In genomic region chr9:100515578-100516494, GRCh38 we compare ENCODE assay signal across 21 cellular contexts. TPM values are rescaled to one million over a fixed set of nuclear protein-coding genes. Genes with fewer than 3 reads are reported as not detected.
DNase-seq lines count a peak whose midpoint lies in the region; ATAC-seq, FAIRE-seq and TF ChIP-seq lines count a peak whose summit lies in the region.
"Had no signal": no experiment of that assay in that cellular context is flagged by ENCODE, and none has a peak within 500 bp of the region (broad histone marks: within the 10 kb centered on the region; RNA-seq: fewer than 3 reads in every experiment).

No MANE protein-coding gene starts in this region.

- H3K27ac Mint-ChIP-seq in MCF 10A (ENCODE audit: low read depth, unreplicated experiment) = no peak overlapping the region
- H3K27ac Mint-ChIP-seq: activated naive CD4-positive, alpha-beta T cell treated with anti-CD3 and anti-CD28 coated beads for 36 hours; CD4-positive, CD25-positive, alpha-beta regulatory T cell; IgD-negative memory B cell had no signal

- TF ChIP-seq CTCF in MCF 10A (IDR thresholded peaks at IDR 0.05; ENCODE audit: unreplicated experiment) (no peak), breast epithelium (IDR thresholded peaks at IDR 0.05) (no peak), bronchial epithelial cell (IDR thresholded peaks at IDR 0.05; ENCODE audit: insufficient read depth, low read length, severe bottlenecking) (no peak), upper lobe of right lung (IDR thresholded peaks at IDR 0.05) (no peak)

- no peak for TF ChIP-seq POLR2A in breast epithelium (IDR thresholded peaks at IDR 0.05)

- H3K4me3 ChIP-seq in breast epithelium (no peak overlapping the region), bronchial epithelial cell (ENCODE audit: low read depth, low read length) (no peak overlapping the region), upper lobe of right lung (no peak overlapping the region), HAP-1 (no peak overlapping the region), GM23248 (no peak overlapping the region)
- H3K4me3 ChIP-seq: SJCRH30, tibial artery had no signal

- DNase-seq in MCF 10A (ENCODE audit: unreplicated experiment) (peak; percentile 38), breast epithelium (ENCODE audit: low spot score in 2 of 2) (no peak), bronchial epithelial cell (ENCODE audit: low read depth) (peak; percentile 29), kidney tubule cell (ENCODE audit: low spot score) (peak; percentile 10), upper lobe of right lung (no peak), HAP-1 (ENCODE audit: low spot score in 2 of 2) (no peak), DMS53 treated with DMSO at 0.1 percent for 48 hours (lab: John Stamatoyannopoulos, UW; ENCODE audit: unreplicated experiment) (no peak), GM23248 (no peak)
- DNase-seq: activated CD4-positive, alpha-beta T cell treated with anti-CD3 and anti-CD28 coated beads for 48 hours; activated CD8-positive, alpha-beta memory T cell treated with anti-CD3 and anti-CD28 coated beads, Interleukin-2, amount 50 U/mL, for 48 hours; activated naive CD4-positive, alpha-beta T cell treated with anti-CD3 and anti-CD28 coated beads for 36 hours; CD4-positive, CD25-positive, alpha-beta regulatory T cell; glutamatergic neuron; H7; mesendoderm; NCI-H446; SJCRH30; tibial artery had no signal

- no peak overlapping the region for H3K9ac ChIP-seq in GM23248

- 72 to 74% methylated on average over 6 of the region's 6 CpGs for WGBS in GM23248 (ENCODE audit: low coverage in 1 of 2, low lambda C conversion rate in 2 of 2, missing lambda C conversion rate in 2 of 2), 2 experiments

- H3K27ac ChIP-seq in breast epithelium (no peak overlapping the region), upper lobe of right lung (peak overlapping the region; percentile 7), GM23248 (no peak overlapping the region)
- H3K27ac ChIP-seq: 22Rv1, SJCRH30, tibial artery had no signal

- no peaks in the 10 kb centered on the region for H3K36me3 Mint-ChIP-seq in MCF 10A (ENCODE audit: insufficient read depth, unreplicated experiment)
- H3K36me3 Mint-ChIP-seq: CD4-positive, CD25-positive, alpha-beta regulatory T cell had no signal

- H3K9me3 Mint-ChIP-seq in MCF 10A (ENCODE audit: unreplicated experiment) = no peaks in the 10 kb centered on the region
- H3K9me3 Mint-ChIP-seq: activated naive CD4-positive, alpha-beta T cell treated with anti-CD3 and anti-CD28 coated beads for 36 hours had no signal

- no peaks in the 10 kb centered on the region for H3K27me3 Mint-ChIP-seq in MCF 10A (ENCODE audit: insufficient read depth, unreplicated experiment)
- H3K27me3 Mint-ChIP-seq: IgD-negative memory B cell had no signal

- H3K9me2 ChIP-seq in GM23248 (ENCODE audit: insufficient read depth) = no peaks in the 10 kb centered on the region

- H4K20me1 ChIP-seq in GM23248 (ENCODE audit: insufficient read depth) = no peaks in the 10 kb centered on the region

- BruUV-seq in MCF 10A (replicated peaks; lab: Mats Ljungman, UMichigan) = no TSS peak

- no peaks in the 10 kb centered on the region for H3F3A ChIP-seq in GM23248 (ENCODE audit: insufficient read depth)

- H3K36me3 ChIP-seq in breast epithelium (no peaks in the 10 kb centered on the region), bronchial epithelial cell (ENCODE audit: control insufficient read depth, insufficient read depth, low read length) (no peaks in the 10 kb centered on the region), upper lobe of right lung (no peaks in the 10 kb centered on the region), HAP-1 (replicated peaks) (no peaks in the 10 kb centered on the region; the same call in 1 of the 2 replicates), GM23248 (ENCODE audit: low read depth) (no peaks in the 10 kb centered on the region)
- H3K36me3 ChIP-seq: tibial artery had no signal

- H3K27me3 ChIP-seq in breast epithelium (no peaks in the 10 kb centered on the region), bronchial epithelial cell (ENCODE audit: control insufficient read depth, insufficient read depth, low read length) (no peaks in the 10 kb centered on the region), upper lobe of right lung (no peaks in the 10 kb centered on the region), HAP-1 (ENCODE audit: low read depth) (no peaks in the 10 kb centered on the region), GM23248 (replicated peaks; ENCODE audit: insufficient read depth) (no peaks in the 10 kb centered on the region)
- H3K27me3 ChIP-seq: SJCRH30, tibial artery had no signal

- POLR2A ChIA-PET in MCF 10A (lab: Yijun Ruan, JAX) = interaction anchor here (0.6 kb wide), 1 partner anchor 218 kb away, joined by 4 read pairs; no protein-coding TSS in a partner anchor

- H3K79me2 ChIP-seq in GM23248 (ENCODE audit: insufficient read depth) = no peaks in the 10 kb centered on the region

- H3K4me1 Mint-ChIP-seq in MCF 10A (ENCODE audit: insufficient read depth, unreplicated experiment) = no peaks in the 10 kb centered on the region
- H3K4me1 Mint-ChIP-seq: CD4-positive, CD25-positive, alpha-beta regulatory T cell; IgD-negative memory B cell had no signal

- H3K4me1 ChIP-seq in breast epithelium (no peaks in the 10 kb centered on the region), upper lobe of right lung (no peaks in the 10 kb centered on the region), HAP-1 (no peaks in the 10 kb centered on the region), GM23248 (ENCODE audit: insufficient read depth) (no peaks in the 10 kb centered on the region)
- H3K4me1 ChIP-seq: tibial artery had no signal

- H3K9me3 ChIP-seq in breast epithelium (no peaks in the 10 kb centered on the region), upper lobe of right lung (no peaks in the 10 kb centered on the region), HAP-1 (no peaks in the 10 kb centered on the region), GM23248 (ENCODE audit: low read depth) (no peaks in the 10 kb centered on the region)
- H3K9me3 ChIP-seq: SJCRH30, tibial artery had no signal

- peak; percentile 58 for ATAC-seq in upper lobe of right lung

- in situ Hi-C loops in HAP-1 (cut with MboI; ENCODE audit: low sequenced_read_pairs) = no loop called here
- in situ Hi-C loops in GM23248 (cut with MboI) = no loop called here

- no peak overlapping the region for H2AFZ ChIP-seq in GM23248

- H3K4me2 ChIP-seq in GM23248 (ENCODE audit: unreplicated experiment) = no peak overlapping the region

- intact Hi-C loops in MCF 10A (cut with micrococcal nuclease) = no loop called here
- intact Hi-C loops in breast epithelium (cut with DNase I; ENCODE audit: low total_unique reads) = no loop called here
- intact Hi-C loops in upper lobe of right lung (cut with DNase I) = no loop called here

- no peak for FAIRE-seq in bronchial epithelial cell (lab: Jason Lieb, UNC)

- H3K4me3 Mint-ChIP-seq in MCF 10A (ENCODE audit: unreplicated experiment) = no peak overlapping the region
- H3K4me3 Mint-ChIP-seq: activated naive CD4-positive, alpha-beta T cell treated with anti-CD3 and anti-CD28 coated beads for 36 hours; CD4-positive, CD25-positive, alpha-beta regulatory T cell; IgD-negative memory B cell had no signal

- CTCF ChIA-PET in MCF 10A (lab: Yijun Ruan, JAX) = interaction anchor here (0.7 kb wide), 1 partner anchor 20 kb away, joined by 3 read pairs; no protein-coding TSS in a partner anchor

RNA-seq across cellular contexts. Expression of gene TMEFF1, which starts 42.9 kb away (rescaled TPM):
- 0.28 and 0.56 TPM in 2 replicates for total RNA-seq in MCF 10A (2022)
- under 1 TPM; 0.29 to 0.66 (median 0.32) TPM for total RNA-seq in breast epithelium
- 0.13 and 0.26 TPM in 2 replicates for total RNA-seq in bronchial epithelial cell
- 0.64 TPM for total RNA-seq in upper lobe of right lung
- total RNA-seq in GM23248 (2014; rRNA removed; shearing (Covaris generic)) = 0.43 and 4.4 TPM in 2 replicates
- 0.34 and 0.68 TPM in 2 replicates for polyA plus RNA-seq in GM23248 (2016; fragmentation: Nextera tagmentation; extraction: Ambion mirVana)
- total RNA-seq: skeletal muscle tissue had no signal
- polyA plus RNA-seq: CD4-positive, CD25-positive, alpha-beta regulatory T cell; IgD-negative memory B cell had no signal

Comparison
In these comparisons a context has a peak if more than half of its experiments do, and no peak if none do; other contexts are left out.
1. DNase-seq: peak in MCF 10A (single experiment), bronchial epithelial cell (single experiment) and kidney tubule cell (single experiment); none in breast epithelium (0 of 2), upper lobe of right lung (single experiment), HAP-1 (0 of 2), DMS53 treated with DMSO at 0.1 percent for 48 hours (single experiment) and GM23248 (single experiment).